In the genomic region with DNA sequence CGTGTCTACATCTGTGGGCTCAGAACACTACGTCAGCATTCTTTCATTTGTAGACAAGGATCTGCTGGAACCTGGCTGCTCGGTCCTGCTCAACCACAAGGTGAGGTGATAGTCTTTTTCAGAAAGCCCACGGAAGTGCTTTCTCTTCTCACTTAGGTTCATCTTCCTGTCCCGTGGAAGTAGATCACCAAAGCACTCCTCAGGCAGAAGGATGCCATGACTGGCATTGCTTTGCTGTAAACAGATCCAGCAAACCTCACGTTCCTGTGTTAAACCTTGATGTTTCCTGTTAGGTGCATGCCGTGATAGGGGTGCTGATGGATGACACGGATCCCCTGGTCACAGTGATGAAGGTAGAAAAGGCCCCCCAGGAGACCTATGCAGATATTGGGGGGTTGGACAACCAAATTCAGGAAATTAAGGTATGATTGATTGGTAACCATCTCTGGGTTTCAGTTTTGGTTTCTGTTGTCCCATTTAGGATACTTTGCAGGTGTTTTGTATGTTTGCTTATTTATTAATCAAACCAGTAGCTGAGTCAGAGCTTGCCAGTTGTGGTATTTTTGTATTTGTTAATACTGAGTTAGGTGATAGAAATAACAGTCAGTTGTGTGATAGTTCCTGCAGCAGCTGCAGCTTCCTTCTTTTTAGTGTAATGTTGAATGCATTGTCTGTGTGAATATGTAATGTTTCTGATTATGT, we compare ENCODE assay signal across 13 cellular contexts. TPM values are rescaled to one million over a fixed set of nuclear protein-coding genes. Genes with fewer than 3 reads are reported as not detected.
A peak's percentile ranks its signal among the peaks of the same experiment; 100 is the strongest.
DNase-seq lines count a peak whose midpoint lies in the region; ATAC-seq and FAIRE-seq lines count a peak whose summit lies in the region.
"Had no signal": no experiment of that assay in that cellular context is flagged by ENCODE, and none has a peak within 500 bp of the region (broad histone marks: within the 10 kb centered on the region; RNA-seq: fewer than 3 reads in every experiment).

No MANE protein-coding gene starts in this region.

- H3K4me1 ChIP-seq in naive thymus-derived CD4-positive, alpha-beta T cell (ENCODE audit: control insufficient read depth in 2 of 2, insufficient read depth in 2 of 2, low read length in 2 of 2), result peaks cover 0 to 6% of the 10 kb centered on the region in 2 donors

- no peak for FAIRE-seq in HTR-8/SVneo (lab: Jason Lieb, UNC)
- FAIRE-seq: G401.6 had no signal

- H3K4me3 Mint-ChIP-seq in activated T-cell treated with anti-CD3 and anti-CD28 coated beads, Interleukin-2, amount 50 U/mL, for 24 hours, result no peak overlapping the region
- no peak overlapping the region for H3K4me3 Mint-ChIP-seq in naive thymus-derived CD4-positive, alpha-beta T cell

- H3K27ac Mint-ChIP-seq in activated T-cell treated with anti-CD3 and anti-CD28 coated beads, Interleukin-2, amount 50 U/mL, for 24 hours, result peak overlapping the region; percentile 83
- peak overlapping the region in 3 of 9 donors; percentile 4 to 70 (median 66) for H3K27ac Mint-ChIP-seq in naive thymus-derived CD4-positive, alpha-beta T cell

- ATAC-seq in GM21825 (IDR thresholded peaks at IDR 0.05; ENCODE audit: unreplicated experiment), result peak; percentile 74
- peak; percentile 94 for ATAC-seq in HG03378 (IDR thresholded peaks at IDR 0.05; ENCODE audit: unreplicated experiment)
- peak; percentile 54 for ATAC-seq in naive thymus-derived CD4-positive, alpha-beta T cell
- ATAC-seq: left cardiac atrium had no signal

- no peaks in the 10 kb centered on the region for H3K9me3 ChIP-seq in naive thymus-derived CD4-positive, alpha-beta T cell (ENCODE audit: control insufficient read depth in 2 of 3, low read length in 3 of 3)

- no peak overlapping the region for H3K27ac ChIP-seq in naive thymus-derived CD4-positive, alpha-beta T cell (ENCODE audit: low read depth, low read length)

- H3K4me3 ChIP-seq in naive thymus-derived CD4-positive, alpha-beta T cell (ENCODE audit: low read length), result no peak overlapping the region

- peaks cover 21 to 81% (median 25%) of the 10 kb centered on the region in 3 experiments for H3K36me3 ChIP-seq in naive thymus-derived CD4-positive, alpha-beta T cell (ENCODE audit: control insufficient read depth in 2 of 3, insufficient read depth in 3 of 3, low read length in 3 of 3)

- no peaks in the 10 kb centered on the region for H3K9me3 Mint-ChIP-seq in activated T-cell treated with anti-CD3 and anti-CD28 coated beads, Interleukin-2, amount 50 U/mL, for 24 hours
- peaks cover 0 to 4% (median 0%) of the 10 kb centered on the region in 11 donors for H3K9me3 Mint-ChIP-seq in naive thymus-derived CD4-positive, alpha-beta T cell

- DNase-seq in activated T-cell treated with anti-CD3 and anti-CD28 coated beads, Interleukin-2, amount 50 U/mL, for 24 hours, result no peak
- DNase-seq in activated T-cell treated with anti-CD3 and anti-CD28 coated beads, Interleukin-2, amount 50 U/mL, for 48 hours, result no peak
- DNase-seq in naive thymus-derived CD4-positive, alpha-beta T cell, result no peak
- DNase-seq in NCI-H1092 treated with DMSO at 0.1 percent for 48 hours (lab: John Stamatoyannopoulos, UW) (no peak), NCI-H1436 treated with DMSO at 0.1 percent for 48 hours (lab: John Stamatoyannopoulos, UW) (no peak), HTR-8/SVneo (ENCODE audit: insufficient read length, low spot score) (no peak)
- DNase-seq: HCEC 1CT, left cardiac atrium, NCI-H774, trophoblast cell had no signal

- no peaks in the 10 kb centered on the region for H3K27me3 ChIP-seq in naive thymus-derived CD4-positive, alpha-beta T cell (ENCODE audit: control insufficient read depth in 2 of 2, insufficient read depth in 2 of 2, low read length in 2 of 2)

- CTCF ChIA-PET in naive thymus-derived CD4-positive, alpha-beta T cell (lab: Charles Lee), result interaction anchor here (0.6 kb wide), 1 partner anchor 8 kb away, joined by 4 read pairs; the partner anchor contains the start of gene PSMC1

- H3K36me3 Mint-ChIP-seq in activated T-cell treated with anti-CD3 and anti-CD28 coated beads, Interleukin-2, amount 50 U/mL, for 24 hours (ENCODE audit: low read depth), result peaks cover 93% of the 10 kb centered on the region
- peaks cover 21 to 46% (median 29%) of the 10 kb centered on the region in 5 donors for H3K36me3 Mint-ChIP-seq in naive thymus-derived CD4-positive, alpha-beta T cell

- intact Hi-C loops in naive thymus-derived CD4-positive, alpha-beta T cell (cut with micrococcal nuclease), result no loop called here

- H3K27me3 Mint-ChIP-seq in activated T-cell treated with anti-CD3 and anti-CD28 coated beads, Interleukin-2, amount 50 U/mL, for 24 hours, result no peaks in the 10 kb centered on the region
- no peaks in the 10 kb centered on the region for H3K27me3 Mint-ChIP-seq in naive thymus-derived CD4-positive, alpha-beta T cell

- POLR2A ChIA-PET in naive thymus-derived CD4-positive, alpha-beta T cell (lab: Charles Lee), result interaction anchor here (1.0 to 1.7 kb wide), 2 partner anchors 8 to 12 kb away, joined by 3 to 8 read pairs; partner anchors contain the start of gene PSMC1

- H3K4me1 Mint-ChIP-seq in activated T-cell treated with anti-CD3 and anti-CD28 coated beads, Interleukin-2, amount 50 U/mL, for 24 hours (ENCODE audit: low read depth), result peaks cover 12% of the 10 kb centered on the region
- H3K4me1 Mint-ChIP-seq in naive thymus-derived CD4-positive, alpha-beta T cell, result peaks cover 0 to 19% (median 2%) of the 10 kb centered on the region in 7 donors

RNA-seq across cellular contexts. Expression of gene PSMC1, which starts 7.5 kb away (rescaled TPM):
- total RNA-seq in naive thymus-derived CD4-positive, alpha-beta T cell, result 100 to 1,000 TPM in 1 of 5 experiments, 10 to 100 TPM in 4; 47.9 to 101 (median 58.2) TPM
- 10 to 100 TPM; 88.4 to 97.3 TPM for polyA plus RNA-seq in naive thymus-derived CD4-positive, alpha-beta T cell
